Comparison of ENCODE assay signal across 8 cellular contexts in genomic region chr1:58155418-58156123, GRCh38.
A peak's percentile ranks its signal among the peaks of the same experiment; 100 is the strongest.
DNase-seq lines count a peak whose midpoint lies in the region; ATAC-seq and TF ChIP-seq lines count a peak whose summit lies in the region.

No MANE protein-coding gene starts in this region.

- peak; percentile 71 for TF ChIP-seq CTCF in GM12872 (IDR thresholded peaks at IDR 0.05; ENCODE audit: insufficient read depth, low read depth, low read length)

- DNase-seq in SKM-1 (lab: John Stamatoyannopoulos, UW; ENCODE audit: unreplicated experiment) (peak; percentile 39), iPS-NIHi7 (ENCODE audit: extremely low spot score) (peak; percentile 57), NCI-H2171 (lab: John Stamatoyannopoulos, UW) (no peak), T-helper 1 cell (no peak), sciatic nerve (ENCODE audit: low spot score) (no peak), SHP77 treated with DMSO at 0.1 percent for 48 hours (lab: John Stamatoyannopoulos, UW) (no peak)

- ATAC-seq in HG02973 (IDR thresholded peaks at IDR 0.05; ENCODE audit: unreplicated experiment) (peak; percentile 63), sciatic nerve (no peak)

- intact Hi-C loops in sciatic nerve (cut with DNase I), result no loop called here

Comparison
In these comparisons a context has a peak if more than half of its experiments do, and no peak if none do; other contexts are left out.
1. DNase-seq: peak in SKM-1 (single experiment) and iPS-NIHi7 (single experiment); none in NCI-H2171 (single experiment), T-helper 1 cell (0 of 5), sciatic nerve (single experiment) and SHP77 treated with DMSO at 0.1 percent for 48 hours (single experiment).